ENCODE assay signal across 20 cellular contexts in genomic region chr6:148915889-148916288, GRCh38.
DNase-seq lines count a peak whose midpoint lies in the region; ATAC-seq, FAIRE-seq and TF ChIP-seq lines count a peak whose summit lies in the region.
"Had no signal": no experiment of that assay in that cellular context is flagged by ENCODE, and none has a peak within 500 bp of the region (broad histone marks: within the 10 kb centered on the region; RNA-seq: fewer than 3 reads in every experiment).

No MANE protein-coding gene starts in this region.

- ATAC-seq in GM12878, result no peak
- no peak for ATAC-seq in HG02763 (IDR thresholded peaks at IDR 0.05; ENCODE audit: unreplicated experiment)
- ATAC-seq in body of pancreas, result no peak
- ATAC-seq: gastrocnemius medialis; mucosa of descending colon; natural killer cell; stimulated activated memory B cell treated with anti-CD40 and anti-IgM and Interleukin-4, amounts not matched to agents 10 μg/mL and 1 μg/mL and 100 μg/mL, for 72 hours had no signal

- H3K4me1 ChIP-seq in GM12878 (ENCODE audit: control insufficient read depth, insufficient read depth, low read length), result no peaks in the 10 kb centered on the region
- H3K4me1 ChIP-seq in body of pancreas, result peaks cover 12% of the 10 kb centered on the region
- H3K4me1 ChIP-seq: breast epithelium had no signal

- no peaks in the 10 kb centered on the region for H3K79me2 ChIP-seq in GM12878 (ENCODE audit: control insufficient read depth, insufficient read depth, low read length)

- WGBS in GM12878 (ENCODE audit: insufficient coverage, insufficient replicate concordance, low lambda C conversion rate, missing lambda C conversion rate), result 81% methylated on average over 4 of the region's 4 CpGs
- 34 to 47% methylated on average over 4 of the region's 4 CpGs for WGBS in body of pancreas, 2 donors

- intact Hi-C loops in GM12878 (cut with micrococcal nuclease; ENCODE audit: unreplicated experiment) (no loop called here), body of pancreas (cut with DNase I) (no loop called here)

- CTCF ChIA-PET in GM12878 (lab: Yijun Ruan, JAX), result interaction anchor here (0.8 kb wide), 1 partner anchor 11 kb away, joined by 4 read pairs; no protein-coding TSS in a partner anchor

- TF ChIP-seq CTCF in GM12878 (IDR thresholded peaks at IDR 0.05 in 2 of 3, conservative IDR thresholded peaks at IDR 0.05 in 1 of 3; ENCODE audit: control insufficient read depth in 2 of 3, extremely low read depth in 1 of 3, insufficient read depth in 1 of 3, low read depth in 3 of 3, low read length in 3 of 3), result no peak
- TF ChIP-seq CTCF in body of pancreas (IDR thresholded peaks at IDR 0.05), result no peak

- DNase-seq in COR-L47 (lab: John Stamatoyannopoulos, UW), result peak; percentile 39
- peak; percentile 77 for DNase-seq in NCI-H1092 treated with DMSO at 0.1 percent for 48 hours (lab: John Stamatoyannopoulos, UW)
- peak; percentile 93 for DNase-seq in NCI-H345 treated with DMSO at 0.1 percent for 48 hours (lab: John Stamatoyannopoulos, UW; ENCODE audit: unreplicated experiment)
- no peak for DNase-seq in GM12878 (ENCODE audit: low read depth, low spot score)
- DNase-seq in activated naive CD4-positive, alpha-beta T cell treated with Interleukin-2 at 50 U/mL for 16 hours, result no peak
- no peak for DNase-seq in body of pancreas
- DNase-seq in retina, result no peak
- DNase-seq: activated CD8-positive, alpha-beta memory T cell treated with anti-CD3 and anti-CD28 coated beads, Interleukin-2, amount 50 U/mL, for 48 hours; amygdala; CD4-positive, alpha-beta memory T cell; gastrocnemius medialis; mucosa of descending colon; natural killer cell; NCI-H510A; SIG-M5; transverse colon had no signal

- SMC1A ChIA-PET in GM12878 (lab: Charles Lee; ENCODE audit: uncharacterized antibody, unreplicated experiment), result interaction anchor here (0.8 to 1.4 kb wide), 3 partner anchors 9 to 61 kb away, joined by 3 read pairs; no protein-coding TSS in a partner anchor

- H3K4me3 ChIP-seq in GM12878, result no peak overlapping the region
- H3K4me3 ChIP-seq in body of pancreas, result no peak overlapping the region
- H3K4me3 ChIP-seq: breast epithelium, gastrocnemius medialis, mucosa of descending colon, transverse colon had no signal

- TF ChIP-seq POLR2A in GM12878 (IDR thresholded peaks at IDR 0.05; ENCODE audit: low read depth, low read length) (no peak), body of pancreas (IDR thresholded peaks at IDR 0.05) (no peak)

- H2AFZ ChIP-seq in GM12878 (ENCODE audit: control insufficient read depth, low read depth, low read length), result no peak overlapping the region

- no peaks in the 10 kb centered on the region for H3K9me3 ChIP-seq in GM12878 (replicated peaks; ENCODE audit: control insufficient read depth, insufficient read depth, low read length)
- peaks cover 0 to 4% (median 0%) of the 10 kb centered on the region in 3 donors for H3K9me3 ChIP-seq in body of pancreas
- H3K9me3 ChIP-seq: breast epithelium, gastrocnemius medialis, mucosa of descending colon, transverse colon had no signal

- no peak overlapping the region for H3K9ac ChIP-seq in GM12878 (ENCODE audit: control insufficient read depth, insufficient read depth, low read length)

- no peaks in the 10 kb centered on the region for H3K36me3 ChIP-seq in GM12878 (ENCODE audit: control insufficient read depth in 2 of 2, insufficient read depth in 2 of 2, low read length in 1 of 2)
- H3K36me3 ChIP-seq in body of pancreas (replicated peaks in 1 of 2; ENCODE audit: insufficient read depth in 1 of 2, low read depth in 2 of 2), result no peaks in the 10 kb centered on the region
- H3K36me3 ChIP-seq: breast epithelium, gastrocnemius medialis, transverse colon had no signal

- in situ Hi-C loops in GM12878 (cut with MboI), result no loop called here

- no peak for TF ChIP-seq RAD21 in GM12878 (IDR thresholded peaks at IDR 0.05; ENCODE audit: insufficient read depth, low read depth, low read length)

- no peak for TF ChIP-seq EP300 in GM12878 (IDR thresholded peaks at IDR 0.05; ENCODE audit: borderline replicate concordance in 1 of 2, control insufficient read depth in 1 of 2, low read depth in 2 of 2, low read length in 2 of 2)

- POLR2A ChIA-PET in GM12878 (lab: Charles Lee), result no interaction called here

- H3K27me3 ChIP-seq in GM12878 (replicated peaks in 1 of 2; ENCODE audit: control insufficient read depth in 2 of 2, insufficient read depth in 2 of 2, low read length in 1 of 2), result no peaks in the 10 kb centered on the region; a peak in 1 of 4 replicates
- no peaks in the 10 kb centered on the region for H3K27me3 ChIP-seq in body of pancreas
- H3K27me3 ChIP-seq: breast epithelium, gastrocnemius medialis, transverse colon had no signal

- no peak for FAIRE-seq in GM12878 (lab: Jason Lieb, UNC)
- FAIRE-seq: RCC 7860 had no signal

- no peaks in the 10 kb centered on the region for H4K20me1 ChIP-seq in GM12878 (ENCODE audit: control insufficient read depth, insufficient read depth)

- H3K4me2 ChIP-seq in GM12878 (ENCODE audit: control insufficient read depth, insufficient read depth), result no peak overlapping the region

- no peak overlapping the region for H3K27ac ChIP-seq in GM12878 (ENCODE audit: control insufficient read depth, insufficient read depth)
- H3K27ac ChIP-seq in body of pancreas, result no peak overlapping the region
- H3K27ac ChIP-seq: breast epithelium, gastrocnemius medialis, transverse colon had no signal

- RAD21 ChIA-PET in GM12878 (lab: Charles Lee; ENCODE audit: unreplicated experiment), result no interaction called here

- BruUV-seq in GM12878 (replicated peaks; lab: Mats Ljungman, UMichigan), result TSS peak; percentile 62

TF ChIP-seq in GM12878, 131 proteins besides CTCF, POLR2A, EP300 and RAD21:
- TF ChIP-seq USF1 (IDR thresholded peaks at IDR 0.05; ENCODE audit: borderline replicate concordance, extremely low read length, insufficient read depth, low read depth, low read length), result no peak
TF ChIP-seq in GM12878: peak in this region for 0.

Comparison
In these comparisons a context has a peak if more than half of its experiments do, and no peak if none do; other contexts are left out.
1. DNase-seq: peak in COR-L47 (single experiment), NCI-H1092 treated with DMSO at 0.1 percent for 48 hours (single experiment) and NCI-H345 treated with DMSO at 0.1 percent for 48 hours (single experiment); none in GM12878 (single experiment), activated naive CD4-positive, alpha-beta T cell treated with Interleukin-2 at 50 U/mL for 16 hours (single experiment), body of pancreas (0 of 4) and retina (single experiment).